Comparison of ENCODE assay signal across 11 cellular contexts in the genomic region with DNA sequence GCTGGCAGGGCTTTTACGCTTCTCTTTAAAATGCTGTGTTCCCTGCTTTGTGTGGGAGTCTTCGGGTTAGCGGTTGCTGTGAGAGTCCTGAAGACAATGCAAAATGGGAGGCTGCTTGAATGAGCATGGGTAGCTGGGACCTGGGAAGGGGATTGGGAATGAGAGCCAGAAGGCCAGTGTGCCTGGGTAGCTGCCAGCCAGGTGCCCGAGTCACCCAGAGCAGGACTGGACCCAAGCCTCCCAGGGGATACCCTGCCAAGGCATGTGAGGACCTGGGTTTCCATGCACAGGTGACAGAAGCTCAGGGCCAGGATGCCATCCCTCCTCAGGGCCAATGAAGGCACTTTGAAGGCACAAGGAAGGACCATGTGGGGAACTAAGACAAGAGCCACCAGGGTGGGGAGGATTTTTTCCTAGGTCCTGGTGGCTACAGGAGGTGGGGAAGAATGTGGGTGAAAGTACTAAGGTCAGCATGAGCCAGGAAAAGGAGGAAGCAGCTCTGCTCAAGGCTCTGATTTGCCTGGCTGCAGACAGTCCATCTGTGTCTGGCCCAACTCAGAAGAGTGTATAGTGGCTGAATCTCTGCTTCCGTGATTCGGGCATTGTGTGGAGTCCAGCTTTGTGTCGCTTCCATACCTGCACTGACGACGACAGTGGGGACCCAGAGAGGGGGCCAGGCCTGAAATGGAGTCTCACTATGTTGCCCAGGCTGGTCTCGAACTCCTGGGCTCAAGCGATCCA. TPM values are rescaled to one million over a fixed set of nuclear protein-coding genes. Genes with fewer than 3 reads are reported as not detected.
DNase-seq lines count a peak whose midpoint lies in the region; FAIRE-seq and TF ChIP-seq lines count a peak whose summit lies in the region.
"Had no signal": no experiment of that assay in that cellular context is flagged by ENCODE, and none has a peak within 500 bp of the region (broad histone marks: within the 10 kb centered on the region; RNA-seq: fewer than 3 reads in every experiment).

No MANE protein-coding gene starts in this region.

- intact Hi-C loops in breast epithelium (cut with DNase I; ENCODE audit: low total_unique reads): no loop called here

- no peak overlapping the region for H2AFZ ChIP-seq in trophoblast cell (ENCODE audit: insufficient read depth, low read length, poor library complexity)

- peaks cover 75% of the 10 kb centered on the region for H3K4me1 Mint-ChIP-seq in brain

- H3K27me3 ChIP-seq in right atrium auricular region: no peaks in the 10 kb centered on the region
- H3K27me3 ChIP-seq in trophoblast cell (ENCODE audit: insufficient read depth, low read length): no peaks in the 10 kb centered on the region
- H3K27me3 ChIP-seq in breast epithelium: no peaks in the 10 kb centered on the region
- H3K27me3 ChIP-seq: neutrophil had no signal

- H3K36me3 ChIP-seq in right atrium auricular region (peaks cover 6% of the 10 kb centered on the region), trophoblast cell (ENCODE audit: control insufficient read depth in 1 of 2, insufficient read depth in 2 of 2, low read length in 2 of 2) (peaks cover 22 to 29% of the 10 kb centered on the region in 2 experiments), breast epithelium (no peaks in the 10 kb centered on the region)

- peak overlapping the region; percentile 91 to 99 (median 95) for H3K27ac Mint-ChIP-seq in brain
- H3K27ac Mint-ChIP-seq: activated CD4-positive, alpha-beta memory T cell treated with anti-CD3 and anti-CD28 coated beads for 36 hours had no signal

- TF ChIP-seq POLR2A in GM12891 (IDR thresholded peaks at IDR 0.05; ENCODE audit: low read depth, low read length): no peak
- TF ChIP-seq POLR2A in breast epithelium (IDR thresholded peaks at IDR 0.05): no peak

- H4K91ac ChIP-seq in trophoblast cell (ENCODE audit: low read depth, low read length): no peak overlapping the region

- H2BK120ac ChIP-seq in trophoblast cell (ENCODE audit: insufficient read depth, low read length, poor library complexity): no peak overlapping the region

- no peak overlapping the region for H4K8ac ChIP-seq in trophoblast cell (ENCODE audit: low read depth, low read length)

- H3K79me1 ChIP-seq in trophoblast cell (ENCODE audit: low read length): no peaks in the 10 kb centered on the region

- H3K27me3 Mint-ChIP-seq in brain: peaks cover 2% of the 10 kb centered on the region
- H3K27me3 Mint-ChIP-seq: activated CD4-positive, alpha-beta memory T cell treated with anti-CD3 and anti-CD28 coated beads for 36 hours had no signal

- no peak overlapping the region for H3K18ac ChIP-seq in trophoblast cell (ENCODE audit: low read length)

- peak; percentile 46 for FAIRE-seq in urothelium cell line (lab: Jason Lieb, UNC)
- no peak for FAIRE-seq in GM12891 (lab: Jason Lieb, UNC)

- H3K14ac ChIP-seq in trophoblast cell (ENCODE audit: low read length): no peak overlapping the region

- peak overlapping the region; percentile 73 to 84 (median 79) for H3K4me3 Mint-ChIP-seq in brain
- H3K4me3 Mint-ChIP-seq: activated CD4-positive, alpha-beta memory T cell treated with anti-CD3 and anti-CD28 coated beads for 36 hours had no signal

- no peak overlapping the region for H2BK12ac ChIP-seq in trophoblast cell (ENCODE audit: low read length)

- H3K4ac ChIP-seq in trophoblast cell (ENCODE audit: low read depth, low read length): no peak overlapping the region

- no peak overlapping the region for H2BK5ac ChIP-seq in trophoblast cell (ENCODE audit: low read depth, low read length, poor library complexity)

- WGBS in trophoblast cell (ENCODE audit: extremely low coverage, insufficient coverage, insufficient read length): no CpG with 5 or more reads among the region's 11 CpGs

- H2AK5ac ChIP-seq in trophoblast cell (ENCODE audit: low read length): no peak overlapping the region

- H3K27ac ChIP-seq in right atrium auricular region (peak overlapping the region; percentile 66 to 78), trophoblast cell (ENCODE audit: low read depth, low read length) (no peak overlapping the region), breast epithelium (peak overlapping the region in 1 of 2 donors; percentile 14)
- H3K27ac ChIP-seq: neutrophil had no signal

- H4K12ac ChIP-seq in trophoblast cell (ENCODE audit: low read depth, low read length): no peak overlapping the region

- no peaks in the 10 kb centered on the region for H3K79me2 ChIP-seq in trophoblast cell (ENCODE audit: control insufficient read depth, insufficient read depth, low read length, poor library complexity)

- H3K4me2 ChIP-seq in trophoblast cell (ENCODE audit: low read length): no peak overlapping the region

- H3K36me3 Mint-ChIP-seq in brain: peaks cover 12% of the 10 kb centered on the region

- H3K9ac ChIP-seq in trophoblast cell (ENCODE audit: low read length): no peak overlapping the region

- H3K4me3 ChIP-seq in right atrium auricular region (peak overlapping the region in 1 of 2 donors; percentile 8), trophoblast cell (ENCODE audit: low read depth, low read length) (no peak overlapping the region), breast epithelium (no peak overlapping the region)

- no peak overlapping the region for H3K23ac ChIP-seq in trophoblast cell (ENCODE audit: low read length)

- no peak for DNase-seq in right atrium auricular region (ENCODE audit: low spot score)
- peak; percentile 54 for DNase-seq in pons (ENCODE audit: low spot score)
- DNase-seq in urothelium cell line (ENCODE audit: low spot score): no peak
- DNase-seq in GM12891 (ENCODE audit: insufficient read length, low spot score): no peak
- DNase-seq in trophoblast cell: no peak
- no peak for DNase-seq in breast epithelium (ENCODE audit: low spot score in 2 of 2)
- DNase-seq: activated CD4-positive, alpha-beta memory T cell treated with anti-CD3 and anti-CD28 coated beads for 36 hours; PC-3; stimulated activated naive CD4-positive, alpha-beta T cell had no signal

- H3K9me3 ChIP-seq in right atrium auricular region (no peaks in the 10 kb centered on the region), trophoblast cell (ENCODE audit: insufficient read depth, low read depth, low read length) (no peaks in the 10 kb centered on the region), breast epithelium (no peaks in the 10 kb centered on the region)
- H3K9me3 ChIP-seq: neutrophil had no signal

- TF ChIP-seq CTCF in brain (conservative IDR thresholded peaks at IDR 0.05) (no peak), right atrium auricular region (IDR thresholded peaks at IDR 0.05) (no peak), breast epithelium (IDR thresholded peaks at IDR 0.05) (no peak)

- peaks cover 0 to 54% of the 10 kb centered on the region in 2 donors for H3K4me1 ChIP-seq in right atrium auricular region
- H3K4me1 ChIP-seq in trophoblast cell (ENCODE audit: control insufficient read depth in 1 of 2, insufficient read depth in 2 of 2, low read length in 2 of 2): peaks cover 5 to 11% of the 10 kb centered on the region in 2 experiments
- H3K4me1 ChIP-seq in breast epithelium: peaks cover 0 to 6% of the 10 kb centered on the region in 2 donors

- no peaks in the 10 kb centered on the region for H3K9me3 Mint-ChIP-seq in brain
- H3K9me3 Mint-ChIP-seq: activated CD4-positive, alpha-beta memory T cell treated with anti-CD3 and anti-CD28 coated beads for 36 hours had no signal

TF ChIP-seq in GM12891, 5 proteins besides CTCF, POLR2A, EP300 and RAD21:
- TF ChIP-seq TAF1 (IDR thresholded peaks at IDR 0.05; ENCODE audit: low read depth, low read length): no peak
- TF ChIP-seq POU2F2 (IDR thresholded peaks at IDR 0.05; ENCODE audit: low read depth, low read length): no peak

RNA-seq across cellular contexts. Expression of a gene that starts 20.5 kb away (rescaled TPM):
- 156 TPM for polyA plus RNA-seq in brain (ENCODE audit: insufficient read depth, low read depth, low replicate concordance)
- total RNA-seq in right atrium auricular region (10 to 100 TPM; 56.3 to 61.6 TPM), breast epithelium (10 to 100 TPM; 45.1 to 62.5 (median 51.1) TPM)
- 28.4 TPM for polyA plus RNA-seq in GM12891 (2012; ENCODE audit: low read depth, missing spikeins)
- 64.9 and 65.9 TPM in 2 replicates for polyA plus RNA-seq in trophoblast cell (2013)

RNA-seq across cellular contexts. Expression of a gene that starts 38.4 kb away (rescaled TPM):
- 29.0 TPM for polyA plus RNA-seq in brain (ENCODE audit: insufficient read depth, low read depth, low replicate concordance)
- total RNA-seq in right atrium auricular region (10 to 100 TPM; 18.3 to 28.7 TPM), breast epithelium (10 to 100 TPM in 2 of 3 donors, 1 to 10 TPM in 1; 10.0 to 23.3 (median 14.6) TPM)
- polyA plus RNA-seq in GM12891 (2012; ENCODE audit: low read depth, missing spikeins): 0.04 TPM
- polyA plus RNA-seq in trophoblast cell (2013): 5.6 and 5.7 TPM in 2 replicates

RNA-seq across cellular contexts. Expression of a gene that starts 39.4 kb away (rescaled TPM):
- polyA plus RNA-seq in brain (ENCODE audit: insufficient read depth, low read depth, low replicate concordance): 32.9 TPM
- total RNA-seq in right atrium auricular region (10 to 100 TPM in 1 of 2 donors, 1 to 10 TPM in 1; 9.6 to 13.8 TPM), breast epithelium (10 to 100 TPM; 18.4 to 34.7 (median 31.2) TPM)
- polyA plus RNA-seq in GM12891 (2012; ENCODE audit: low read depth, missing spikeins): 18.0 TPM
- polyA plus RNA-seq in trophoblast cell (2013): 10.4 and 11.3 TPM in 2 replicates

RNA-seq across cellular contexts. Expression of a gene that starts 48.6 kb away (rescaled TPM):
- polyA plus RNA-seq in brain (ENCODE audit: insufficient read depth, low read depth, low replicate concordance): 22.1 TPM
- 1 to 10 TPM; 4.1 to 8.5 TPM for total RNA-seq in right atrium auricular region
- 5.2 TPM for polyA plus RNA-seq in GM12891 (2012; ENCODE audit: low read depth, missing spikeins)
- polyA plus RNA-seq in trophoblast cell (2013): 25.4 and 29.0 TPM in 2 replicates
- total RNA-seq in breast epithelium: 10 to 100 TPM in 2 of 3 donors, 1 to 10 TPM in 1; 4.6 to 60.2 (median 52.4) TPM
